Comparison of ENCODE assay signal across 29 cellular contexts in the genomic region with DNA sequence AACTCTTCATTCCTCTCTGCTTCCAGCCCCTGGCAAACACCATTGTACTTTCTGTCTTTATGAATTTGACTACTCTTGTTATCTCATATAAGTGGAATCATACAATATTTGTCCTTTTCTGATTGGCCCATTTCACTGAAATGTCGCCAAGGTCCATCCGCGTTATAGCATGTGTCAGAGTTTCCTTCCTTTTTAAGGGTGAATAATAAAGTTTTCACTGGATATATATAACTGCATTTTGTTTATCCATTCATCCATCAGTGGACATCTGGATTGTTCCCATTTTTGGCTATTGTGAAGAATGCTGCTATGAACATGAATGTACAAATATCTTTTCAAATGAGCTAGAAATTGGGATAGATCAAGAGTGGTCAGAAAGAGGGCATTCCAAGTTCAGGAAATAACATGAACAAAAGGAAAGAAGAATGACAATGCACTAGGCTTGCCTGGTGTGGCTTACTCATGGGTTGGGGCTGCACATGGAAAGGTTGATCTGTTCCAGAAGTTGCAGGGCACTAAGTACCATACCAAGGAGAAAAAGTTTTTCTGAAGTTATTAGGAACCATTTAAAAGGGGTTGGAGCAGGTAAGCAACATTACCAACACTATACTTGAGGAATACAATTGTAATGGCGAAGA.
"Had no signal": no experiment of that assay in that cellular context is flagged by ENCODE, and none has a peak within 500 bp of the region (broad histone marks: within the 10 kb centered on the region; RNA-seq: fewer than 3 reads in every experiment).

No MANE protein-coding gene starts in this region.

- H3K9me3 ChIP-seq: ascending aorta, body of pancreas, MG63, SJCRH30 had no signal

- H3K4me1 ChIP-seq: ascending aorta, body of pancreas, SJCRH30 had no signal

- H3K4me3 Mint-ChIP-seq: activated B cell treated with CpG ODN at 0.5 μM for 24 hours; activated CD4-positive, alpha-beta T cell treated with anti-CD3 and anti-CD28 coated beads, Interleukin-2, amount 10 ng/mL, durations not matched to agents 24 days and 14 days; activated CD8-positive, alpha-beta memory T cell treated with anti-CD3 and anti-CD28 coated beads, Interleukin-2, amount 10 ng/mL, durations not matched to agents 7 days and 5 days; activated naive CD4-positive, alpha-beta T cell treated with anti-CD3 and anti-CD28 coated beads, Interleukin-2, amount 50 U/mL, for 24 hours; activated T-cell treated with anti-CD3 and anti-CD28 coated beads, Interleukin-2, amount 50 U/mL, for 24 hours; activated T-helper 1 cell treated with anti-CD3 and anti-CD28 coated beads, Interleukin-12 subunit alpha, Interleukin-12 subunit beta, Interleukin-2, Interleukin-4 antibody, amounts not matched to agents 30 ng/mL and 10 ng/mL and 1 ng/mL, durations not matched to agents 14 hours and 24 hours and 36 hours; T-helper 1 cell treated with Interleukin-12 subunit alpha and Interleukin-12 subunit beta and Interleukin-4 antibody, amounts not matched to agents 30 μg/mL and 1 μg/mL, for 36 hours had no signal

- ATAC-seq: activated CD8-positive, alpha-beta memory T cell treated with anti-CD3 and anti-CD28 coated beads, Interleukin-2, amount 10 ng/mL, durations not matched to agents 7 days and 5 days; body of pancreas; Panc1; Right ventricle myocardium inferior had no signal

- H3K27me3 Mint-ChIP-seq: activated T-cell treated with anti-CD3 and anti-CD28 coated beads, Interleukin-2, amount 50 U/mL, for 24 hours had no signal

- DNase-seq: activated B cell treated with CpG ODN at 0.5 μM for 24 hours; activated CD4-positive, alpha-beta T cell treated with anti-CD3 and anti-CD28 coated beads for 1 hour; activated CD4-positive, alpha-beta T cell treated with anti-CD3 and anti-CD28 coated beads, Interleukin-2, amount 10 ng/mL, durations not matched to agents 24 days and 14 days; activated CD4-positive, alpha-beta T cell treated with anti-CD3 and anti-CD28 coated beads, Interleukin-2, amount 50 U/mL, for 48 hours; activated CD8-positive, alpha-beta memory T cell treated with anti-CD3 and anti-CD28 coated beads, Interleukin-2, amount 10 ng/mL, durations not matched to agents 7 days and 5 days; activated effector memory CD4-positive, alpha-beta T cell treated with Interleukin-2 at 50 U/mL for 16 hours; activated naive CD4-positive, alpha-beta T cell; activated T-cell treated with anti-CD3 and anti-CD28 coated beads, Interleukin-2, amount 50 U/mL, for 24 hours; body of pancreas; MG63; NCI-H1092 treated with DMSO at 0.1 percent for 48 hours; NCI-H1417 treated with DMSO at 0.1 percent for 48 hours; NCI-H1694; NCI-H2029; NCI-H2107; NCI-H2171 treated with DMSO at 0.1 percent for 48 hours; NCI-H226; NCI-H526 treated with DMSO at 0.1 percent for 48 hours; NK-92 treated with Interleukin-12 subunit alpha and Interleukin-12 subunit beta, amount 100 ng/mL, for 24 hours; RPMI8226; SJCRH30 had no signal

- H3K9ac ChIP-seq: KMS-11 had no signal

- H3K27ac ChIP-seq: ascending aorta, body of pancreas, cardiac muscle cell, KMS-11, SJCRH30 had no signal

- H3K27ac Mint-ChIP-seq: activated B cell treated with CpG ODN at 0.5 μM for 24 hours; activated CD4-positive, alpha-beta T cell treated with anti-CD3 and anti-CD28 coated beads, Interleukin-2, amount 10 ng/mL, durations not matched to agents 24 days and 14 days; activated CD8-positive, alpha-beta memory T cell treated with anti-CD3 and anti-CD28 coated beads, Interleukin-2, amount 10 ng/mL, durations not matched to agents 7 days and 5 days; activated T-cell treated with anti-CD3 and anti-CD28 coated beads, Interleukin-2, amount 50 U/mL, for 24 hours; activated T-helper 1 cell treated with anti-CD3 and anti-CD28 coated beads, Interleukin-12 subunit alpha, Interleukin-12 subunit beta, Interleukin-2, Interleukin-4 antibody, amounts not matched to agents 30 ng/mL and 10 ng/mL and 1 ng/mL, durations not matched to agents 14 hours and 24 hours and 36 hours; T-helper 1 cell treated with Interleukin-12 subunit alpha and Interleukin-12 subunit beta and Interleukin-4 antibody, amounts not matched to agents 30 μg/mL and 1 μg/mL, for 36 hours had no signal

- H3K4me1 Mint-ChIP-seq: activated CD4-positive, alpha-beta T cell treated with anti-CD3 and anti-CD28 coated beads, Interleukin-2, amount 10 ng/mL, durations not matched to agents 24 days and 14 days had no signal

- H3K4me3 ChIP-seq: ascending aorta, body of pancreas, cardiac muscle cell, MG63, SJCRH30 had no signal

- H3K9me3 Mint-ChIP-seq: activated B cell treated with CpG ODN at 0.5 μM for 24 hours; activated naive CD4-positive, alpha-beta T cell treated with anti-CD3 and anti-CD28 coated beads, Interleukin-2, amount 50 U/mL, for 24 hours; activated T-cell treated with anti-CD3 and anti-CD28 coated beads, Interleukin-2, amount 50 U/mL, for 24 hours; activated T-helper 1 cell treated with anti-CD3 and anti-CD28 coated beads, Interleukin-12 subunit alpha, Interleukin-12 subunit beta, Interleukin-2, Interleukin-4 antibody, amounts not matched to agents 30 ng/mL and 10 ng/mL and 1 ng/mL, durations not matched to agents 14 hours and 24 hours and 36 hours; T-helper 1 cell treated with Interleukin-12 subunit alpha and Interleukin-12 subunit beta and Interleukin-4 antibody, amounts not matched to agents 30 μg/mL and 1 μg/mL, for 36 hours had no signal

- H3K36me3 ChIP-seq: ascending aorta, cardiac muscle cell, MG63, SJCRH30 had no signal
